ENCODE assay signal across 19 cellular contexts in genomic region chr7:108204281-108204796, GRCh38.
"Had no signal": no experiment of that assay in that cellular context is flagged by ENCODE, and none has a peak within 500 bp of the region (broad histone marks: within the 10 kb centered on the region; RNA-seq: fewer than 3 reads in every experiment).

No MANE protein-coding gene starts in this region.

- H3K27ac ChIP-seq: pancreas, psoas muscle, right atrium auricular region, spleen, tibial artery had no signal

- H3K9me3 ChIP-seq: pancreas, psoas muscle, right atrium auricular region, spleen, tibial artery had no signal

- H3K36me3 ChIP-seq: pancreas, right atrium auricular region, spleen, tibial artery had no signal

- H3K27me3 ChIP-seq: pancreas, right atrium auricular region, tibial artery had no signal

- H3K4me3 ChIP-seq: pancreas, psoas muscle, right atrium auricular region, spleen, tibial artery had no signal

- ATAC-seq: activated naive CD8-positive, alpha-beta T cell treated with anti-CD3 and anti-CD28 coated beads, Interleukin-2, amount 50 U/mL, for 24 hours; activated T-cell treated with anti-CD3 and anti-CD28 coated beads, Interleukin-2, amount 50 U/mL, for 72 hours; left colon; psoas muscle had no signal

- DNase-seq: activated CD4-positive, alpha-beta memory T cell treated with anti-CD3 and anti-CD28 coated beads, Interleukin-2, amount 10 ng/mL, durations not matched to agents 7 days and 5 days; activated CD4-positive, alpha-beta T cell treated with anti-CD3 and anti-CD28 coated beads for 48 hours; activated CD4-positive, CD25-positive, alpha-beta regulatory T cell; activated gamma-delta T cell; activated naive CD4-positive, alpha-beta T cell treated with anti-CD3 and anti-CD28 coated beads, Interleukin-2, amount 50 U/mL, for 16 hours; activated naive CD8-positive, alpha-beta T cell treated with anti-CD3 and anti-CD28 coated beads, Interleukin-2, amount 50 U/mL, for 24 hours; activated T-cell treated with anti-CD3 and anti-CD28 coated beads, Interleukin-2, amount 50 U/mL, for 72 hours; cerebellar nuclear complex; effector CD4-positive, alpha-beta T cell; erythroblast; foreskin fibroblast; left colon; pancreas; psoas muscle; spleen; stimulated activated CD4-positive, alpha-beta T cell treated with anti-CD3 and anti-CD28 coated beads, Interleukin-4, amount 100 ng/mL, for 24 hours; substantia nigra; tibial artery had no signal
